ENCODE assay signal across 9 cellular contexts in the genomic region with DNA sequence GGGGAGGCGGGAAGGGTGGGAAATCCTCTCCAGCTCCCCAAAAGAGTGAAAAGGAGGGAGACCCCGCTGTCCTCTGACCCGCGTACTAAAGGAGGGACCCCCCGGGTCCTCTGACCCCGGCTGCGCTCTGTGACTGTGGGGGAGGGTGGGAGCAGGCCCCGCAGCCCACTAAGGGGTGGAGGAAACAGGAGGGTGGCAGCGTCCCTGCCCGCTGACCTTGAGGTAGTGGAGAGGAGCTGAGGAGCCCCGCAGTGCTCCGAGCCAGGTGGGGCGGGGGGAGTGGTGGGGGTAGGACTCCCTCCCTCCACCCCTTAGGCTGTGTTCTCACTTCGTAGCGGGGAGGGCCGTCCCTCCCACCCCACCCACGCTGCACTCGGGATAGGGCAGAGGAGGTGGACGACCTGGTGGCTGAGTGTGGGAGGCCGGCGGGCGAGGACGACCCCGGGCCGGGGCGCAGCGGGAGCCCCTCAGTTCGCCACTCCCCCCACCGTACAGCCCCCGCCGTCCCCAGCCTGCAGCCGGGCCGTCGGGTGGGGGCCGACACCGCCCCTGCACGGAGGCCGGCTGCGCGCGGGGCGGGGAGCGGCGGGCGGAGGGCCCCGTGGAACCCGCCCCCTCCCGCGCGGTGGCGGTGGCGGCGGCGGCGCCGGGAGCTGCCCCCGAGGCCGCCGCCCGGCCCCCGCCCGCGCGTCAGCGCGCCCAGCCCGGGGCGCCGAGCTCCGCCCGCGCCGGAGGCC. TPM values are rescaled to one million over a fixed set of nuclear protein-coding genes. Genes with fewer than 3 reads are reported as not detected.
DNase-seq lines count a peak whose midpoint lies in the region; ATAC-seq and TF ChIP-seq lines count a peak whose summit lies in the region.
"Had no signal": no experiment of that assay in that cellular context is flagged by ENCODE, and none has a peak within 500 bp of the region (broad histone marks: within the 10 kb centered on the region; RNA-seq: fewer than 3 reads in every experiment).

ADCY2 (plus strand) TSS at position 707 of the 737 bp plus-strand sequence. CDS start 159 bp downstream, outside the sequence.

- H3K9me3 ChIP-seq in esophagus squamous epithelium, result no peaks in the 10 kb centered on the region

- DNase-seq in activated gamma-delta T cell (lab: John Stamatoyannopoulos, UW), result peak; percentile 9
- no peak for DNase-seq in activated gamma-delta T cell treated with Interleukin-2 at 50 U/mL for 16 hours
- DNase-seq in esophagus squamous epithelium (lab: John Stamatoyannopoulos, UW), result no peak
- DNase-seq in nephron progenitor cell, result no peak
- no peak for DNase-seq in ureter (ENCODE audit: low spot score)
- no peak for DNase-seq in SHP77 (lab: John Stamatoyannopoulos, UW)
- DNase-seq: cortex of kidney had no signal

- intact Hi-C loops in esophagus squamous epithelium (cut with DNase I), result no loop called here

- no peak within 1 kb of the TSS for H3K27ac Mint-ChIP-seq in nephron progenitor cell

- peaks cover 0 to 21% (median 6%) of the 10 kb centered on the region in 3 donors for H3K4me1 ChIP-seq in esophagus squamous epithelium

- peak within 1 kb of the TSS; percentile 97 for H3K4me3 Mint-ChIP-seq in nephron progenitor cell

- 0% methylated on average over 1 of the region's 73 CpGs; no CpG with 5 or more reads in 1 of the 2 donors for WGBS in esophagus squamous epithelium, 2 donors

- no peaks in the 10 kb centered on the region for H3K9me3 Mint-ChIP-seq in nephron progenitor cell

- no peak for TF ChIP-seq POLR2A in esophagus squamous epithelium (IDR thresholded peaks at IDR 0.05)

- no peak for TF ChIP-seq CTCF in esophagus squamous epithelium (IDR thresholded peaks at IDR 0.05)
- no peak for TF ChIP-seq CTCF in nephron progenitor cell (IDR thresholded peaks at IDR 0.05)

- peaks cover 0 to 52% (median 5%) of the 10 kb centered on the region in 4 donors for H3K27me3 ChIP-seq in esophagus squamous epithelium

- H3K36me3 Mint-ChIP-seq in nephron progenitor cell (ENCODE audit: low read depth), result no peaks in the 10 kb centered on the region

- ATAC-seq in GM18868 (IDR thresholded peaks at IDR 0.05; ENCODE audit: unreplicated experiment), result no peak
- ATAC-seq in GM18861 (IDR thresholded peaks at IDR 0.05; ENCODE audit: unreplicated experiment), result no peak

- H3K27me3 Mint-ChIP-seq in nephron progenitor cell (ENCODE audit: low read depth, poor library complexity), result peaks cover 7% of the 10 kb centered on the region

- peaks cover 75% of the 10 kb centered on the region for H3K4me1 Mint-ChIP-seq in nephron progenitor cell

- peak within 1 kb of the TSS; percentile 36 to 73 (median 50) for H3K4me3 ChIP-seq in esophagus squamous epithelium

- no peaks in the 10 kb centered on the region for H3K36me3 ChIP-seq in esophagus squamous epithelium

- H3K27ac ChIP-seq in esophagus squamous epithelium, result peak within 1 kb of the TSS in 3 of 4 donors; percentile 35 to 73 (median 66)

RNA-seq across cellular contexts. Expression of gene ADCY2, which starts in this region (rescaled TPM):
- total RNA-seq in esophagus squamous epithelium (1 to 10 TPM in 1 of 4 donors, under 1 TPM in 2, not detected in 1; 0.19 to 2.7 (median 0.59) TPM), ureter (13.1 TPM)
